ENCODE assay signal across 20 cellular contexts in the genomic region with DNA sequence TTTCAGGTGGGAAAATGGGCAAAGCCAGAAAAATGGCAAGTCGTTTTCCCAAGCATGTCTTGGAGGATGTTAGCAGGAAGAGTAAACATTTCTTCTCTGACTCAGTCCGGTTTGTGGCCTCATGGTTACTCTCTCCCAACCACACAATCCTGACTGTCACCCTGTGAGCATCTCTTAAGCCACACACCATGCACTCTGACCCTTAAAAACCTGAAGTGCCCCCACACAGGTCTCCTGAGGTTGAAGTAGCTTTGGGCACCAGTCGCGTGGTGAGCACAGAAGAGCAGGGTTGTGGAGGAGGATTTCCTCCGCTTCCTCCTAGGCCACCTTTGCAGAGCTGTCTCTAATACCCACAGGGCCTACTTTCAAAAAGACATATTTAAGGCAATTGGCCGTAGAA.
DNase-seq lines count a peak whose midpoint lies in the region; ATAC-seq and TF ChIP-seq lines count a peak whose summit lies in the region.
"Had no signal": no experiment of that assay in that cellular context is flagged by ENCODE, and none has a peak within 500 bp of the region (broad histone marks: within the 10 kb centered on the region; RNA-seq: fewer than 3 reads in every experiment).

No MANE protein-coding gene starts in this region.

- H3K9me3 Mint-ChIP-seq in osteocyte (ENCODE audit: unreplicated experiment) = no peaks in the 10 kb centered on the region
- peaks cover 5% of the 10 kb centered on the region for H3K9me3 Mint-ChIP-seq in activated T-cell treated with anti-CD3 and anti-CD28 coated beads, Interleukin-2, amount 50 U/mL, for 4 hours

- H3K4me1 Mint-ChIP-seq in osteocyte (ENCODE audit: unreplicated experiment) = peaks cover 73% of the 10 kb centered on the region
- peaks cover 35% of the 10 kb centered on the region for H3K4me1 Mint-ChIP-seq in activated T-cell treated with anti-CD3 and anti-CD28 coated beads, Interleukin-2, amount 50 U/mL, for 4 hours (ENCODE audit: low read depth)

- no peak for TF ChIP-seq CTCF in HL-60 (IDR thresholded peaks at IDR 0.05; ENCODE audit: insufficient read depth, low read length)
- TF ChIP-seq CTCF in ascending aorta (IDR thresholded peaks at IDR 0.05) = no peak
- no peak for TF ChIP-seq CTCF in osteocyte (IDR thresholded peaks at IDR 0.05)

- ATAC-seq in activated T-cell treated with anti-CD3 and anti-CD28 coated beads, Interleukin-2, amount 50 U/mL, for 4 hours = no peak
- ATAC-seq: K562; naive thymus-derived CD4-positive, alpha-beta T cell; psoas muscle had no signal

- H3K4me1 ChIP-seq in ascending aorta = peaks cover 19 to 40% of the 10 kb centered on the region in 2 donors

- H3K4me3 ChIP-seq in HL-60 (replicated peaks; ENCODE audit: insufficient read depth, low read length) = no peak overlapping the region
- no peak overlapping the region for H3K4me3 ChIP-seq in ascending aorta
- H3K4me3 ChIP-seq: K562, psoas muscle, spleen, transverse colon had no signal

- intact Hi-C loops in ascending aorta (cut with DNase I) = loop anchor here (5.0 kb wide), 1 partner anchor 237 kb away; no protein-coding TSS in a partner anchor

- peak overlapping the region; percentile 87 for H3K27ac Mint-ChIP-seq in osteocyte (ENCODE audit: unreplicated experiment)

- H3K36me3 Mint-ChIP-seq in osteocyte (ENCODE audit: unreplicated experiment) = peaks cover 3% of the 10 kb centered on the region
- no peaks in the 10 kb centered on the region for H3K36me3 Mint-ChIP-seq in activated T-cell treated with anti-CD3 and anti-CD28 coated beads, Interleukin-2, amount 50 U/mL, for 4 hours (ENCODE audit: insufficient read depth)

- H3K27me3 Mint-ChIP-seq in osteocyte (ENCODE audit: unreplicated experiment) = no peaks in the 10 kb centered on the region
- H3K27me3 Mint-ChIP-seq in activated T-cell treated with anti-CD3 and anti-CD28 coated beads, Interleukin-2, amount 50 U/mL, for 4 hours (ENCODE audit: low read depth) = peaks cover 1% of the 10 kb centered on the region

- H3K36me3 ChIP-seq in ascending aorta = no peaks in the 10 kb centered on the region
- H3K36me3 ChIP-seq: BE2C, spleen, transverse colon had no signal

- H3K9me3 ChIP-seq in ascending aorta = peaks cover 0 to 12% of the 10 kb centered on the region in 2 donors

- H3K27me3 ChIP-seq in HL-60 (ENCODE audit: insufficient read depth, poor library complexity, severe bottlenecking) = no peaks in the 10 kb centered on the region
- no peaks in the 10 kb centered on the region for H3K27me3 ChIP-seq in ascending aorta
- H3K27me3 ChIP-seq: BE2C, spleen, transverse colon had no signal

- H3K27ac ChIP-seq in HL-60 (replicated peaks) (peak overlapping the region; percentile 65), ascending aorta (peak overlapping the region; percentile 54 to 69)
- H3K27ac ChIP-seq: psoas muscle, transverse colon had no signal

- H3K4me3 Mint-ChIP-seq in osteocyte (ENCODE audit: unreplicated experiment) = no peak overlapping the region
- H3K4me3 Mint-ChIP-seq in activated T-cell treated with anti-CD3 and anti-CD28 coated beads, Interleukin-2, amount 50 U/mL, for 4 hours = no peak overlapping the region

- DNase-seq in HL-60 (ENCODE audit: low read depth in 1 of 2, low spot score in 1 of 2) (peak; percentile 54 to 77), MV-4-11 (lab: John Stamatoyannopoulos, UW) (peak; percentile 90), ascending aorta (ENCODE audit: low spot score in 2 of 2) (no peak), osteocyte (ENCODE audit: extremely low spot score, unreplicated experiment) (no peak), HUDEP-2 (lab: John Stamatoyannopoulos, UW; ENCODE audit: unreplicated experiment in 76 of 76) (no peak), NCI-H510A (lab: John Stamatoyannopoulos, UW) (no peak)
- no peak for DNase-seq in activated T-cell treated with anti-CD3 and anti-CD28 coated beads, Interleukin-2, amount 50 U/mL, for 4 hours
- DNase-seq: activated CD4-positive, CD25-positive, alpha-beta regulatory T cell treated with anti-CD3 and anti-CD28 coated beads, Interleukin-2, amount 50 U/mL, for 72 hours; activated naive CD4-positive, alpha-beta T cell; BE2C; DMS153; erythroblast; mammary epithelial cell; naive thymus-derived CD4-positive, alpha-beta T cell; NCI-H1436; psoas muscle; SHP77; spleen; transverse colon had no signal

Comparison
In these comparisons a context has a peak if more than half of its experiments do, and no peak if none do; other contexts are left out.
1. DNase-seq: peak in HL-60 (2 of 2) and MV-4-11 (single experiment); none in ascending aorta (0 of 2), osteocyte (single experiment), HUDEP-2 (0 of 76), activated T-cell treated with anti-CD3 and anti-CD28 coated beads, Interleukin-2, amount 50 U/mL, for 4 hours (single experiment) and NCI-H510A (single experiment).